In the genomic region with DNA sequence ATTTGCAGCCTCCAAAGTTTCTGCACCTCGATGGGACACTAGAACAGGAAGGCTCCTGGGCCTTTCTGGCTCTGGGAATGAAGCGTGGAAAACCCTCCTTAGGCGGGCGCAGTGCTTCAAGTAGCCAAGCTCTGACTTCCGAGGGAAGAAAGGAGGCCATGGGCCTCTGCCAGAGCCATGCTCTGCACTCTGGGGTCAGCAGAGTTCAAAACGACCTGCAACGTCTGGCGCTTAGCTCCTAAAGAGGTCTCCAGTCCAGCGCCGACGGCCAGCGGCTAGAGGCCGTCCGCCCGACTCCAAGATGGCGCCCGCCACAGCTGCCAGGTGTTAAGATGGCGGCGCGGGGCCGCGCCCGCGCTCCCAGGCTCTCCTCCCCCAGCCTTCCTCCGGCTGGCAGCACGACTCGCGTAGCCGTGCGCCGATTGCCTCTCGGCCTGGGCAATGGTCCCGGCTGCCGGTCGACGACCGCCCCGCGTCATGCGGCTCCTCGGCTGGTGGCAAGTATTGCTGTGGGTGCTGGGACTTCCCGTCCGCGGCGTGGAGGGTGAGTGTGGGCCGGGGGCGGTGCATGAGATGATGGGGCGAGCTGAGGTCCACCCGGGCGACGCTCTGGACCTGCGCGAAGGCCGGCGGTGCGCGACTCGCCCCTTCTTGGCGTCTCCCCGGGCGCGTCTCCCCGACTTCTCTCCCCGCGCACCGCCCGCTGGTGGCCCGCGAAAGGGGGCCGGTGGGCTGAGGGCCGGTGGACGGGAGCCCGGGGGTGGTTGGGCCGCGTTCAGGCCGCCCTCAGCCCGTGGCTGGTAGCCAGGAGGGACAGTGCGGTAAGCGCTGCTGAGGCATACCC, we compare ENCODE assay signal across 1 cellular context.
TF ChIP-seq lines count a peak whose summit lies in the region.

TSS of gene TXNDC15 (plus strand) at position 385 of the 844 bp plus-strand sequence. CDS start at position 442, 57 bp downstream.

TF ChIP-seq in HCT116, 20 proteins besides CTCF, POLR2A, EP300 and RAD21 (continued from another document):
- TF ChIP-seq, protein P1, sequence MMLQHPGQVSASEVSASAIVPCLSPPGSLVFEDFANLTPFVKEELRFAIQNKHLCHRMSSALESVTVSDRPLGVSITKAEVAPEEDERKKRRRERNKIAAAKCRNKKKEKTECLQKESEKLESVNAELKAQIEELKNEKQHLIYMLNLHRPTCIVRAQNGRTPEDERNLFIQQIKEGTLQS (IDR thresholded peaks at IDR 0.05) = no peak
- TF ChIP-seq POLR2AphosphoS5 (IDR thresholded peaks at IDR 0.05; ENCODE audit: low read depth, low read length) (peak; percentile 94), TCF7L2 (IDR thresholded peaks at IDR 0.05; ENCODE audit: borderline replicate concordance, extremely low read depth, insufficient read depth, insufficient read length) (no peak), CBX3 (IDR thresholded peaks at IDR 0.05; ENCODE audit: low read depth) (0 out of 2 replicates have a peak, but pooled peaks have one; percentile 6), JUND (IDR thresholded peaks at IDR 0.05) (no peak; the same call in 1 of the 2 replicates), FOSL1 (IDR thresholded peaks at IDR 0.05; ENCODE audit: low read depth) (no peak), YY1 (IDR thresholded peaks at IDR 0.05; ENCODE audit: extremely low read depth, insufficient replicate concordance, low read depth, low read length) (peak; percentile 100), SRF (IDR thresholded peaks at IDR 0.05; ENCODE audit: low read depth) (no peak), EZH2phosphoT487 (IDR thresholded peaks at IDR 0.05; ENCODE audit: borderline replicate concordance) (no peak), MAX (IDR thresholded peaks at IDR 0.05) (peak; percentile 82), ELF1 (IDR thresholded peaks at IDR 0.05; ENCODE audit: borderline replicate concordance, low read depth) (no peak; the same call in 1 of the 2 replicates), CEBPB (IDR thresholded peaks at IDR 0.05; ENCODE audit: low read depth) (no peak), ZFX (IDR thresholded peaks at IDR 0.05) (peak; percentile 89), ZNF274 (IDR thresholded peaks at IDR 0.05; ENCODE audit: low read depth, low read length) (no peak), EGR1 (IDR thresholded peaks at IDR 0.05; ENCODE audit: low read depth) (peak; percentile 90), REST (IDR thresholded peaks at IDR 0.05; ENCODE audit: low read depth) (no peak)
- TF ChIP-seq, protein P2, sequence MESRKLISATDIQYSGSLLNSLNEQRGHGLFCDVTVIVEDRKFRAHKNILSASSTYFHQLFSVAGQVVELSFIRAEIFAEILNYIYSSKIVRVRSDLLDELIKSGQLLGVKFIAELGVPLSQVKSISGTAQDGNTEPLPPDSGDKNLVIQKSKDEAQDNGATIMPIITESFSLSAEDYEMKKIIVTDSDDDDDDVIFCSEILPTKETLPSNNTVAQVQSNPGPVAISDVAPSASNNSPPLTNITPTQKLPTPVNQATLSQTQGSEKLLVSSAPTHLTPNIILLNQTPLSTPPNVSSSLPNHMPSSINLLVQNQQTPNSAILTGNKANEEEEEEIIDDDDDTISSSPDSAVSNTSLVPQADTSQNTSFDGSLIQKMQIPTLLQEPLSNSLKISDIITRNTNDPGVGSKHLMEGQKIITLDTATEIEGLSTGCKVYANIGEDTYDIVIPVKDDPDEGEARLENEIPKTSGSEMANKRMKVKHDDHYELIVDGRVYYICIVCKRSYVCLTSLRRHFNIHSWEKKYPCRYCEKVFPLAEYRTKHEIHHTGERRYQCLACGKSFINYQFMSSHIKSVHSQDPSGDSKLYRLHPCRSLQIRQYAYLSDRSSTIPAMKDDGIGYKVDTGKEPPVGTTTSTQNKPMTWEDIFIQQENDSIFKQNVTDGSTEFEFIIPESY (IDR thresholded peaks at IDR 0.05; ENCODE audit: extremely low read depth, insufficient replicate concordance, low read length) = peak; percentile 23
TF ChIP-seq in HCT116: peak in this region for 8.
